21 cellular contexts compared by ENCODE assay signal in the genomic region with DNA sequence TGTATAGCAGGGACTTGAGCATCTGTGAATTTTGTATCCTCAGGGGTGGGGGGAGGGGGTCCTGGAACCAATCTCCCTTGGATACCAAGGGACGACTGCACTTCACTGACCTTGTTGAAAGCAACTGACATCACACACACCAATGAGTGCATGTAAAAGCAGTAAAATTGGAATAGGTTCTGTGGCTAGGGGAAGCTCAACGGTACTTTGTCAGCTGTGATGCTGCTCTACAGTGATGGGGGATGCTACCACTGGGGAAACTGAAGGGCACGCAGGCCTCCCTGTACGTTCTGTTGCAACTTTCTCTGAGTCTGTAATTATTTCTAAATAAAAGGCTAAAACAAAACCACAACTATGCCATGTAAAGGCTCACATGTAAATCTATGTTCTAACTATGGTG.
"Had no signal": no experiment of that assay in that cellular context is flagged by ENCODE, and none has a peak within 500 bp of the region (broad histone marks: within the 10 kb centered on the region; RNA-seq: fewer than 3 reads in every experiment).

No MANE protein-coding gene starts in this region.

- H3K9me3 ChIP-seq: esophagus squamous epithelium, lower lobe of right lung, prostate gland, stomach, suprapubic skin, tibial nerve had no signal

- DNase-seq: activated CD4-positive, alpha-beta memory T cell treated with anti-CD3 and anti-CD28 coated beads for 36 hours; activated CD4-positive, alpha-beta T cell treated with anti-CD3 and anti-CD28 coated beads for 48 hours; activated CD8-positive, alpha-beta memory T cell treated with anti-CD3 and anti-CD28 coated beads, Interleukin-2, amount 10 ng/mL, durations not matched to agents 7 days and 5 days; activated gamma-delta T cell treated with Interleukin-2 at 50 U/mL for 16 hours; activated T-cell treated with anti-CD3 and anti-CD28 coated beads for 4 hours; amniotic stem cell; cortex of kidney; endodermal cell; esophagus squamous epithelium; lower lobe of right lung; naive thymus-derived CD4-positive, alpha-beta T cell; stimulated activated CD4-positive, alpha-beta T cell treated with anti-CD3 and anti-CD28 coated beads, Interleukin-1b, Interleukin-23, amount 100 ng/mL, for 48 hours; stomach had no signal

- H3K27me3 ChIP-seq: esophagus squamous epithelium, right atrium auricular region, stomach, suprapubic skin, tibial nerve had no signal

- H3K4me3 ChIP-seq: esophagus squamous epithelium, lower lobe of right lung, prostate gland, right atrium auricular region, stomach, suprapubic skin, tibial nerve had no signal

- H3K9me3 Mint-ChIP-seq: activated naive CD4-positive, alpha-beta T cell treated with anti-CD3 and anti-CD28 coated beads, Interleukin-2, amount 50 U/mL, for 24 hours; activated T-helper 1 cell treated with anti-CD3 and anti-CD28 coated beads, Interleukin-12 subunit alpha, Interleukin-12 subunit beta, Interleukin-2, Interleukin-4 antibody, amounts not matched to agents 30 ng/mL and 10 ng/mL and 1 ng/mL, durations not matched to agents 14 hours and 24 hours and 36 hours; stimulated activated memory B cell treated with anti-CD40 and anti-IgM and Interleukin-4, amounts not matched to agents 10 μg/mL and 1 μg/mL and 100 μg/mL, for 72 hours had no signal

- H3K4me1 ChIP-seq: lower lobe of right lung, prostate gland, tibial nerve had no signal

- H3K36me3 ChIP-seq: prostate gland, right atrium auricular region had no signal

- H3K4me1 Mint-ChIP-seq: activated CD8-positive, alpha-beta memory T cell treated with anti-CD3 and anti-CD28 coated beads, Interleukin-2, amount 10 ng/mL, durations not matched to agents 7 days and 5 days; stimulated activated memory B cell treated with anti-CD40 and anti-IgM and Interleukin-4, amounts not matched to agents 10 μg/mL and 1 μg/mL and 100 μg/mL, for 72 hours had no signal

- H3K27me3 Mint-ChIP-seq: activated CD4-positive, alpha-beta memory T cell treated with anti-CD3 and anti-CD28 coated beads for 36 hours; activated CD8-positive, alpha-beta memory T cell treated with anti-CD3 and anti-CD28 coated beads, Interleukin-2, amount 10 ng/mL, durations not matched to agents 7 days and 5 days; activated naive CD4-positive, alpha-beta T cell treated with anti-CD3 and anti-CD28 coated beads, Interleukin-2, amount 50 U/mL, for 24 hours; stimulated activated memory B cell treated with anti-CD40 and anti-IgM and Interleukin-4, amounts not matched to agents 10 μg/mL and 1 μg/mL and 100 μg/mL, for 72 hours had no signal

- H3K27ac ChIP-seq: esophagus squamous epithelium, lower lobe of right lung, prostate gland, right atrium auricular region, stomach, suprapubic skin, tibial nerve had no signal

- H3K4me3 Mint-ChIP-seq: activated CD4-positive, alpha-beta memory T cell treated with anti-CD3 and anti-CD28 coated beads for 36 hours; activated CD8-positive, alpha-beta memory T cell treated with anti-CD3 and anti-CD28 coated beads, Interleukin-2, amount 10 ng/mL, durations not matched to agents 7 days and 5 days; activated naive CD4-positive, alpha-beta T cell treated with anti-CD3 and anti-CD28 coated beads, Interleukin-2, amount 50 U/mL, for 24 hours; activated T-helper 1 cell treated with anti-CD3 and anti-CD28 coated beads, Interleukin-12 subunit alpha, Interleukin-12 subunit beta, Interleukin-2, Interleukin-4 antibody, amounts not matched to agents 30 ng/mL and 10 ng/mL and 1 ng/mL, durations not matched to agents 14 hours and 24 hours and 36 hours; endodermal cell; stimulated activated memory B cell treated with anti-CD40 and anti-IgM and Interleukin-4, amounts not matched to agents 10 μg/mL and 1 μg/mL and 100 μg/mL, for 72 hours had no signal

- ATAC-seq: activated CD8-positive, alpha-beta memory T cell treated with anti-CD3 and anti-CD28 coated beads, Interleukin-2, amount 10 ng/mL, durations not matched to agents 7 days and 5 days; left lobe of liver; lower lobe of right lung; naive thymus-derived CD4-positive, alpha-beta T cell; stimulated activated memory B cell treated with anti-CD40 and anti-IgM and Interleukin-4, amounts not matched to agents 10 μg/mL and 1 μg/mL and 100 μg/mL, for 72 hours had no signal

- H3K36me3 Mint-ChIP-seq: activated CD4-positive, alpha-beta memory T cell treated with anti-CD3 and anti-CD28 coated beads for 36 hours; activated CD8-positive, alpha-beta memory T cell treated with anti-CD3 and anti-CD28 coated beads, Interleukin-2, amount 10 ng/mL, durations not matched to agents 7 days and 5 days; activated naive CD4-positive, alpha-beta T cell treated with anti-CD3 and anti-CD28 coated beads, Interleukin-2, amount 50 U/mL, for 24 hours; naive thymus-derived CD4-positive, alpha-beta T cell; stimulated activated memory B cell treated with anti-CD40 and anti-IgM and Interleukin-4, amounts not matched to agents 10 μg/mL and 1 μg/mL and 100 μg/mL, for 72 hours had no signal

- H3K27ac Mint-ChIP-seq: activated CD4-positive, alpha-beta memory T cell treated with anti-CD3 and anti-CD28 coated beads for 36 hours; activated CD8-positive, alpha-beta memory T cell treated with anti-CD3 and anti-CD28 coated beads, Interleukin-2, amount 10 ng/mL, durations not matched to agents 7 days and 5 days; activated naive CD4-positive, alpha-beta T cell treated with anti-CD3 and anti-CD28 coated beads, Interleukin-2, amount 50 U/mL, for 24 hours; activated T-helper 1 cell treated with anti-CD3 and anti-CD28 coated beads, Interleukin-12 subunit alpha, Interleukin-12 subunit beta, Interleukin-2, Interleukin-4 antibody, amounts not matched to agents 30 ng/mL and 10 ng/mL and 1 ng/mL, durations not matched to agents 14 hours and 24 hours and 36 hours; endodermal cell; stimulated activated memory B cell treated with anti-CD40 and anti-IgM and Interleukin-4, amounts not matched to agents 10 μg/mL and 1 μg/mL and 100 μg/mL, for 72 hours had no signal
